Comparison of ENCODE assay signal across 8 cellular contexts in genomic region chr10:119103687-119104652, GRCh38. TPM values are rescaled to one million over a fixed set of nuclear protein-coding genes. Genes with fewer than 3 reads are reported as not detected.
DNase-seq lines count a peak whose midpoint lies in the region; ATAC-seq, FAIRE-seq and TF ChIP-seq lines count a peak whose summit lies in the region.

Gene DENND10, plus strand, starts transcription at chr10:119104113. Its CDS starts 30 bp downstream, at chr10:119104143.

- H3K27me3 Mint-ChIP-seq in endodermal cell (ENCODE audit: insufficient read depth): peaks cover 2% of the 10 kb centered on the region

- H3K4me3 ChIP-seq in A549 (peak within 1 kb of the TSS; percentile 86), endodermal cell (ENCODE audit: low read length) (peak within 1 kb of the TSS; percentile 96)

- peak within 1 kb of the TSS; percentile 92 for H3K4me2 ChIP-seq in A549

- peak; percentile 86 to 92 for ATAC-seq in A549
- ATAC-seq in GM18505 (IDR thresholded peaks at IDR 0.05; ENCODE audit: unreplicated experiment): peak; percentile 83
- peak; percentile 61 for ATAC-seq in HG02970 (IDR thresholded peaks at IDR 0.05; ENCODE audit: low FRiP score, unreplicated experiment)

- POLR2A ChIA-PET in A549 (lab: Yijun Ruan, JAX): interaction anchor here (0.9 to 1.9 kb wide), 9 partner anchors 9 to 95 kb away, joined by 3 to 32 read pairs (median 4); no protein-coding TSS in a partner anchor

- CTCF ChIA-PET in A549 (lab: Yijun Ruan, JAX): interaction anchor here (0.9 to 1.5 kb wide), 5 partner anchors 8 to 21 kb away, joined by 3 to 5 read pairs (median 4); no protein-coding TSS in a partner anchor

- H3K4me3 Mint-ChIP-seq in endodermal cell: peak within 1 kb of the TSS; percentile 71

- 22% methylated on average over 22 of the region's 98 CpGs for WGBS in A549 (ENCODE audit: missing lambda C conversion rate)
- 2 to 20% methylated on average over 10 to 95 of the region's 98 CpGs for WGBS in endodermal cell (ENCODE audit: insufficient coverage in 1 of 2, insufficient read length in 1 of 2), 2 experiments

- H3K9me3 ChIP-seq in A549: no peaks in the 10 kb centered on the region
- H3K9me3 ChIP-seq in endodermal cell (ENCODE audit: control insufficient read depth, low read length): no peaks in the 10 kb centered on the region

- H3K9ac ChIP-seq in endodermal cell (ENCODE audit: extremely low read depth, low read length, poor library complexity, severe bottlenecking): peak within 1 kb of the TSS; percentile 67

- peaks cover 18% of the 10 kb centered on the region for H3K36me3 Mint-ChIP-seq in endodermal cell (ENCODE audit: low read depth)

- no peak for TF ChIP-seq CTCF in A549 (IDR thresholded peaks at IDR 0.05)
- no peak for TF ChIP-seq CTCF in endodermal cell (conservative IDR thresholded peaks at IDR 0.05)

- H3K27me3 ChIP-seq in endodermal cell (ENCODE audit: control insufficient read depth, insufficient read depth, low read length, poor library complexity, severe bottlenecking): no peaks in the 10 kb centered on the region

- H3K36me3 ChIP-seq in endodermal cell (ENCODE audit: control insufficient read depth, insufficient read depth, low read length): peaks cover 18% of the 10 kb centered on the region

- H3K27ac Mint-ChIP-seq in endodermal cell: peak within 1 kb of the TSS; percentile 72

- H3K27ac ChIP-seq in A549 (peak within 1 kb of the TSS; percentile 88 to 99), endodermal cell (ENCODE audit: low read depth, low read length) (no peak within 1 kb of the TSS)

- TF ChIP-seq EP300 in A549 (IDR thresholded peaks at IDR 0.05): no peak

- H3K9me3 Mint-ChIP-seq in endodermal cell: no peaks in the 10 kb centered on the region

- TF ChIP-seq POLR2A in A549 (IDR thresholded peaks at IDR 0.05; ENCODE audit: low read length) (peak; percentile 98), GM18505 (IDR thresholded peaks at IDR 0.05; ENCODE audit: borderline replicate concordance, extremely low read depth, insufficient read depth, insufficient read length) (peak; percentile 86)

- peaks cover 17% of the 10 kb centered on the region; the same call in 2 of the 3 replicates for H3K4me1 ChIP-seq in A549
- no peaks in the 10 kb centered on the region for H3K4me1 ChIP-seq in endodermal cell (ENCODE audit: control insufficient read depth, insufficient read depth, low read length)

- peaks cover 2% of the 10 kb centered on the region for H3K4me1 Mint-ChIP-seq in endodermal cell

- TF ChIP-seq RAD21 in A549 (conservative IDR thresholded peaks at IDR 0.05 in 1 of 2, IDR thresholded peaks at IDR 0.05 in 1 of 2): 0 out of 5 replicates have a peak, but pooled peaks of 1 of the 2 experiments have one; percentile 15

- FAIRE-seq in A549 (lab: Jason Lieb, UNC): no peak

- peak; percentile 79 to 86 for DNase-seq in A549 (ENCODE audit: low read depth in 1 of 2, low spot score in 1 of 2)
- DNase-seq in NCI-H510A (lab: John Stamatoyannopoulos, UW): peak; percentile 26
- DNase-seq in activated CD8-positive, alpha-beta memory T cell treated with anti-CD3 and anti-CD28 coated beads for 48 hours (ENCODE audit: low read depth in 2 of 3, low spot score in 2 of 3): peak; percentile 54 to 76 (median 60)
- DNase-seq in endodermal cell: peak; percentile 96
- peak; percentile 94 for DNase-seq in mesenteric fat pad (ENCODE audit: low spot score)
- DNase-seq in stimulated activated CD8-positive, alpha-beta memory T cell treated with anti-CD3 and anti-CD28 coated beads, Interleukin-12 subunit alpha, Interleukin-12 subunit beta, amount 100 ng/mL, for 4 hours (ENCODE audit: low read depth): peak; percentile 64

TF ChIP-seq in A549, 52 proteins besides CTCF, POLR2A, EP300 and RAD21 (continues in another document):
- TF ChIP-seq HOXB13 (CRISPR knock-in tag; IDR thresholded peaks at IDR 0.05; ENCODE audit: low read depth): no peak
- TF ChIP-seq, protein P1, sequence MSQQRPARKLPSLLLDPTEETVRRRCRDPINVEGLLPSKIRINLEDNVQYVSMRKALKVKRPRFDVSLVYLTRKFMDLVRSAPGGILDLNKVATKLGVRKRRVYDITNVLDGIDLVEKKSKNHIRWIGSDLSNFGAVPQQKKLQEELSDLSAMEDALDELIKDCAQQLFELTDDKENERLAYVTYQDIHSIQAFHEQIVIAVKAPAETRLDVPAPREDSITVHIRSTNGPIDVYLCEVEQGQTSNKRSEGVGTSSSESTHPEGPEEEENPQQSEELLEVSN (IDR thresholded peaks at IDR 0.05; ENCODE audit: borderline replicate concordance, low read depth): peak; percentile 42; the same call in 1 of the 2 replicates
- no peak for TF ChIP-seq MAFK (IDR thresholded peaks at IDR 0.05; ENCODE audit: partially characterized antibody)
- no peak for TF ChIP-seq RNF2 (IDR thresholded peaks at IDR 0.05; ENCODE audit: borderline replicate concordance, low read depth)
- no peak for TF ChIP-seq RCOR1 (IDR thresholded peaks at IDR 0.05; ENCODE audit: low read depth, low read length)
- no peak for TF ChIP-seq KDM5A (IDR thresholded peaks at IDR 0.05)
- TF ChIP-seq MAZ (IDR thresholded peaks at IDR 0.05; ENCODE audit: borderline replicate concordance, low read depth, low read length): no peak
- no peak for TF ChIP-seq FOXS1 (CRISPR knock-in tag; IDR thresholded peaks at IDR 0.05)
- TF ChIP-seq, protein P2, sequence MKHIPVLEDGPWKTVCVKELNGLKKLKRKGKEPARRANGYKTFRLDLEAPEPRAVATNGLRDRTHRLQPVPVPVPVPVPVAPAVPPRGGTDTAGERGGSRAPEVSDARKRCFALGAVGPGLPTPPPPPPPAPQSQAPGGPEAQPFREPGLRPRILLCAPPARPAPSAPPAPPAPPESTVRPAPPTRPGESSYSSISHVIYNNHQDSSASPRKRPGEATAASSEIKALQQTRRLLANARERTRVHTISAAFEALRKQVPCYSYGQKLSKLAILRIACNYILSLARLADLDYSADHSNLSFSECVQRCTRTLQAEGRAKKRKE (CRISPR knock-in tag; IDR thresholded peaks at IDR 0.05; ENCODE audit: low read depth): no peak
- TF ChIP-seq JUN (IDR thresholded peaks at IDR 0.05): peak; percentile 32 to 89; a peak in 4 of 5 replicates
- TF ChIP-seq NPAS2 (CRISPR knock-in tag; IDR thresholded peaks at IDR 0.05; ENCODE audit: borderline replicate concordance): no peak
- TF ChIP-seq ELK1 (IDR thresholded peaks at IDR 0.05; ENCODE audit: low read depth, low read length): no peak
- no peak for TF ChIP-seq JUNB (IDR thresholded peaks at IDR 0.05)
- no peak for TF ChIP-seq HDAC2 (IDR thresholded peaks at IDR 0.05)
- peak; percentile 82; the same call in 1 of the 2 replicates for TF ChIP-seq PHF8 (IDR thresholded peaks at IDR 0.05; ENCODE audit: borderline replicate concordance, low read depth)
- TF ChIP-seq PBX3 (IDR thresholded peaks at IDR 0.05): no peak
- TF ChIP-seq ZSCAN20 (CRISPR knock-in tag; IDR thresholded peaks at IDR 0.05): no peak
- no peak for TF ChIP-seq CHD2 (IDR thresholded peaks at IDR 0.05; ENCODE audit: low read length, partially characterized antibody)
- no peak for TF ChIP-seq KDM1A (IDR thresholded peaks at IDR 0.05; ENCODE audit: low read depth)
- TF ChIP-seq ZNF302 (CRISPR knock-in tag; IDR thresholded peaks at IDR 0.05): no peak
- TF ChIP-seq ZC3H11A (IDR thresholded peaks at IDR 0.05): no peak

RNA-seq across cellular contexts. Expression of gene DENND10, which starts in this region (rescaled TPM):
- polyA plus RNA-seq in A549 (2011; rRNA removed): 88.6 and 94.3 TPM in 2 replicates
- polyA plus RNA-seq in A549 (2012; cell fraction: cytosol; rRNA removed): 41.4 and 43.8 TPM in 2 replicates
- 22.6 and 26.0 TPM in 2 replicates for polyA plus RNA-seq in A549 (2012; cell fraction: nucleus; rRNA removed)
- polyA plus RNA-seq in A549 (2017; fragmentation: RNase III; extraction: RNeasy Plus Mini Kit Qiagen cat#74134 plus additional on column Dnase treatment): 47.1 to 49.7 TPM (median 48.4 TPM) in 3 replicates
- polyA minus RNA-seq in A549 (2011; rRNA and poly(A)+ RNA removed): 47.4 and 66.9 TPM in 2 replicates
- total RNA-seq in endodermal cell: 10 to 100 TPM; 76.1 to 91.2 TPM
- 65.7 TPM for polyA plus RNA-seq in endodermal cell (2013, experiment 1 of 2)
- polyA plus RNA-seq in endodermal cell (2013, experiment 2 of 2): 62.3 TPM
- 49.4 TPM for total RNA-seq in mesenteric fat pad

Comparison
In these comparisons a context has a peak if more than half of its experiments do, and no peak if none do; other contexts are left out.
1. DNase-seq: peak in every context shown above with its lines; median percentile 96 in endodermal cell; 94 in mesenteric fat pad; 82 in A549; 64 in stimulated activated CD8-positive, alpha-beta memory T cell treated with anti-CD3 and anti-CD28 coated beads, Interleukin-12 subunit alpha, Interleukin-12 subunit beta, amount 100 ng/mL, for 4 hours; 60 in activated CD8-positive, alpha-beta memory T cell treated with anti-CD3 and anti-CD28 coated beads for 48 hours; 26 in NCI-H510A.